ENCODE assay signal across 12 cellular contexts in the genomic region with DNA sequence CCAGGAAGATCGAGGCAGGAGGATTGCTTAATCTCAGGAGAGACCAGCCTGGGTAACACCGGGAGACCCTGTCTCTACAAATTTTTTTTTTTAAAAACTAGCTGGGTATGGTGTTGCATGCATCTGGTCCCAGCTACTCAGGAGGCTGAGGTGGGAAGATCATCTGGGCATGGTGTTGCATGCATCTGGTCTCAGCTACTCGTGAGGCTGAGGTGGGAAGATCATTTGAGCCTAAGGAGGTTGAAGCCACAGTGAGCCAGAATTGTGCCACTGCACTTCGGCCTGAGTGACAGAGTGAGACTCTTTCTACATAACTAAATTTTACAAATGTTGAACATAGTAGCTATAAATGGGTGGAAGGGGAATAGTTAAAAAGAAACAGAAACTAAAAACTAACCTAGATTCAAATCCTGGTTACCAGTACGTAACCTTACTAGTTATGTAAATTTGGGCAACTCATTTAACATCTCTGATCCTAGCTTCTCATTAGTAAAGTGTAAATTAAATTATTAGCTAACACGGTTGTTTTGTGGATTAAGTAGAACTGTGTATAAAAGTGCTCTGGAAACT. TPM values are rescaled to one million over a fixed set of nuclear protein-coding genes. Genes with fewer than 3 reads are reported as not detected.
DNase-seq lines count a peak whose midpoint lies in the region; ATAC-seq and TF ChIP-seq lines count a peak whose summit lies in the region.
"Had no signal": no experiment of that assay in that cellular context is flagged by ENCODE, and none has a peak within 500 bp of the region (broad histone marks: within the 10 kb centered on the region; RNA-seq: fewer than 3 reads in every experiment).

No MANE protein-coding gene starts in this region.

- no peak overlapping the region for H2AFZ ChIP-seq in neuronal stem cell (ENCODE audit: low read length)

- no peak overlapping the region for H3K4ac ChIP-seq in neuronal stem cell (ENCODE audit: low read length)

- H3K9me3 Mint-ChIP-seq in natural killer cell = no peaks in the 10 kb centered on the region
- H3K9me3 Mint-ChIP-seq: activated naive CD4-positive, alpha-beta T cell treated with anti-CD3 and anti-CD28 coated beads, Interleukin-2, amount 50 U/mL, for 72 hours had no signal

- H3K27me3 ChIP-seq in MG63 (no peaks in the 10 kb centered on the region), neuronal stem cell (ENCODE audit: control insufficient read depth in 3 of 3, insufficient read depth in 3 of 3, low read depth in 1 of 3, low read length in 3 of 3) (no peaks in the 10 kb centered on the region), spleen (replicated peaks in 1 of 7) (no peaks in the 10 kb centered on the region)
- H3K27me3 ChIP-seq: neutrophil, stomach had no signal

- H3K27me3 Mint-ChIP-seq in natural killer cell (ENCODE audit: low read depth in 2 of 2) = no peaks in the 10 kb centered on the region

- ATAC-seq in GM18907 (IDR thresholded peaks at IDR 0.05; ENCODE audit: unreplicated experiment) (peak; percentile 83), GM21528 (IDR thresholded peaks at IDR 0.05; ENCODE audit: low FRiP score, unreplicated experiment) (peak; percentile 88), HG03095 (IDR thresholded peaks at IDR 0.05; ENCODE audit: unreplicated experiment) (peak; percentile 79), natural killer cell (peak in 2 of 3 donors; percentile 47 to 53)
- ATAC-seq: activated CD4-positive, CD25-positive, alpha-beta regulatory T cell treated with anti-CD3 and anti-CD28 coated beads, Interleukin-2, amount 50 U/mL, for 24 hours; activated naive CD4-positive, alpha-beta T cell treated with anti-CD3 and anti-CD28 coated beads, Interleukin-2, amount 50 U/mL, for 72 hours had no signal

- no peak overlapping the region for H2BK5ac ChIP-seq in neuronal stem cell (ENCODE audit: low read length)

- H3K79me1 ChIP-seq in neuronal stem cell (ENCODE audit: low read depth, low read length) = no peaks in the 10 kb centered on the region

- H3K4me1 Mint-ChIP-seq in natural killer cell = peaks cover 12% of the 10 kb centered on the region in 2 donors

- H3K4me3 ChIP-seq in MG63 (no peak overlapping the region), neuronal stem cell (ENCODE audit: low read length in 2 of 2) (no peak overlapping the region), spleen (no peak overlapping the region)
- H3K4me3 ChIP-seq: stomach had no signal

- peak overlapping the region; percentile 72 to 75 for H3K27ac Mint-ChIP-seq in natural killer cell
- H3K27ac Mint-ChIP-seq: activated naive CD4-positive, alpha-beta T cell treated with anti-CD3 and anti-CD28 coated beads, Interleukin-2, amount 50 U/mL, for 72 hours had no signal

- DNase-seq in natural killer cell = no peak
- DNase-seq in MG63 = no peak
- no peak for DNase-seq in neuronal stem cell (ENCODE audit: low spot score)
- DNase-seq in spleen = no peak
- DNase-seq: DMS153, stomach had no signal

- H3K36me3 ChIP-seq in MG63 = peaks cover 20% of the 10 kb centered on the region
- H3K36me3 ChIP-seq in neuronal stem cell (replicated peaks in 1 of 2; ENCODE audit: control insufficient read depth in 2 of 2, insufficient read depth in 2 of 2, low read length in 2 of 2) = peaks cover 2 to 43% of the 10 kb centered on the region in 2 donors
- H3K36me3 ChIP-seq in spleen = peaks cover 0 to 70% (median 10%) of the 10 kb centered on the region in 6 donors

- TF ChIP-seq CTCF in natural killer cell (IDR thresholded peaks at IDR 0.05) (no peak), spleen (IDR thresholded peaks at IDR 0.05 in 8 of 11, conservative IDR thresholded peaks at IDR 0.05 in 3 of 11) (no peak)

- H3K27ac ChIP-seq in neuronal stem cell (replicated peaks; ENCODE audit: low read length) = no peak overlapping the region
- H3K27ac ChIP-seq in spleen = no peak overlapping the region
- H3K27ac ChIP-seq: neutrophil, stomach had no signal

- H4K8ac ChIP-seq in neuronal stem cell (ENCODE audit: low read depth, low read length) = no peak overlapping the region

- no CpG with 5 or more reads among the region's 6 CpGs for WGBS in neuronal stem cell (ENCODE audit: extremely low coverage in 2 of 2, insufficient read length in 2 of 2, insufficient replicate concordance in 1 of 2), 2 donors
- WGBS in spleen, 5 donors = 76 to 87% (median 86%) methylated on average over 6 of the region's 6 CpGs

- H3K36me3 Mint-ChIP-seq in natural killer cell = peaks cover 5% of the 10 kb centered on the region

- no peak overlapping the region for H2BK15ac ChIP-seq in neuronal stem cell (ENCODE audit: low read length)

- no peak overlapping the region for H3K18ac ChIP-seq in neuronal stem cell (ENCODE audit: low read length)

- no peak overlapping the region for H2BK12ac ChIP-seq in neuronal stem cell (ENCODE audit: low read length)

- H3K9ac ChIP-seq in neuronal stem cell (ENCODE audit: low read depth, low read length, poor library complexity) = no peak overlapping the region

- H3K9me3 ChIP-seq in MG63 (no peaks in the 10 kb centered on the region), neuronal stem cell (replicated peaks in 1 of 2; ENCODE audit: control insufficient read depth in 2 of 2, insufficient read depth in 1 of 2, low read depth in 1 of 2, low read length in 2 of 2) (peaks cover 0 to 2% of the 10 kb centered on the region in 2 donors), spleen (no peaks in the 10 kb centered on the region)
- H3K9me3 ChIP-seq: neutrophil, stomach had no signal

- H3K4me1 ChIP-seq in neuronal stem cell (ENCODE audit: control insufficient read depth in 2 of 2, insufficient read depth in 1 of 2, low read depth in 1 of 2, low read length in 2 of 2) (peaks cover 0 to 3% of the 10 kb centered on the region in 2 donors), spleen (no peaks in the 10 kb centered on the region)
- H3K4me1 ChIP-seq: stomach had no signal

- H3K4me2 ChIP-seq in neuronal stem cell (ENCODE audit: insufficient read depth, low read length, poor library complexity, severe bottlenecking) = no peak overlapping the region

- no peak for TF ChIP-seq POLR2A in spleen (IDR thresholded peaks at IDR 0.05)

- peak overlapping the region; percentile 52 for H3K4me3 Mint-ChIP-seq in natural killer cell

- no peak overlapping the region for H3K14ac ChIP-seq in neuronal stem cell (ENCODE audit: low read length)

- no peak overlapping the region for H2BK120ac ChIP-seq in neuronal stem cell (ENCODE audit: low read depth, low read length)

- no peak overlapping the region for H4K91ac ChIP-seq in neuronal stem cell (ENCODE audit: low read depth, low read length, poor library complexity)

- H3K23ac ChIP-seq in neuronal stem cell (ENCODE audit: low read depth, low read length, poor library complexity) = no peak overlapping the region

- intact Hi-C loops in natural killer cell (cut with micrococcal nuclease) = no loop called here
- intact Hi-C loops in spleen (cut with DNase I; ENCODE audit: low total_unique reads) = no loop called here

- H2AK5ac ChIP-seq in neuronal stem cell (ENCODE audit: low read depth, low read length) = no peak overlapping the region

RNA-seq across cellular contexts. Expression of a gene that starts 41.7 kb away (rescaled TPM):
- total RNA-seq in natural killer cell (10 to 100 TPM; 29.8 to 33.9 (median 33.2) TPM), spleen (10 to 100 TPM; 19.1 to 35.1 (median 23.7) TPM)
- 5.5 and 16.3 TPM in 2 replicates for total RNA-seq in MG63 (2014; rRNA removed; shearing (Covaris generic); ENCODE audit: low replicate concordance)
- polyA plus RNA-seq in neuronal stem cell (2013, experiment 1 of 2) = 11.8 TPM
- 12.3 TPM for polyA plus RNA-seq in neuronal stem cell (2013, experiment 2 of 2)
- 1 to 10 TPM; 5.2 to 6.5 (median 6.2) TPM for polyA plus RNA-seq in spleen
